In genomic region chr2:126663184-126663963, GRCh38 we compare ENCODE assay signal across 12 cellular contexts. TPM values are rescaled to one million over a fixed set of nuclear protein-coding genes. Genes with fewer than 3 reads are reported as not detected.
DNase-seq lines count a peak whose midpoint lies in the region; ATAC-seq and TF ChIP-seq lines count a peak whose summit lies in the region.
"Had no signal": no experiment of that assay in that cellular context is flagged by ENCODE, and none has a peak within 500 bp of the region (broad histone marks: within the 10 kb centered on the region; RNA-seq: fewer than 3 reads in every experiment).

No MANE protein-coding gene starts in this region.

- no peaks in the 10 kb centered on the region for H3K9me3 Mint-ChIP-seq in activated naive CD4-positive, alpha-beta T cell treated with anti-CD3 and anti-CD28 coated beads, Interleukin-2, amount 10 ng/mL, durations not matched to agents 7 days and 5 days
- no peaks in the 10 kb centered on the region for H3K9me3 Mint-ChIP-seq in activated CD8-positive, alpha-beta T cell treated with anti-CD3 and anti-CD28 coated beads for 36 hours
- no peaks in the 10 kb centered on the region for H3K9me3 Mint-ChIP-seq in memory B cell
- H3K9me3 Mint-ChIP-seq: WTC11 had no signal

- CTCF ChIA-PET in activated naive CD4-positive, alpha-beta T cell treated with anti-CD3 and anti-CD28 coated beads, Interleukin-2, amount 10 ng/mL, durations not matched to agents 7 days and 5 days (lab: Charles Lee) = no interaction called here
- CTCF ChIA-PET in activated CD8-positive, alpha-beta T cell treated with anti-CD3 and anti-CD28 coated beads for 36 hours (lab: Charles Lee) = interaction anchor here (1.0 to 3.4 kb wide), 3 partner anchors 113 to 174 kb away, joined by 3 to 15 read pairs (median 12); no protein-coding TSS in a partner anchor

- no peaks in the 10 kb centered on the region for H3K9me3 ChIP-seq in subcutaneous abdominal adipose tissue (ENCODE audit: control insufficient read depth in 5 of 5, low read length in 5 of 5)
- H3K9me3 ChIP-seq: mucosa of descending colon had no signal

- peaks cover 0 to 24% (median 8%) of the 10 kb centered on the region in 5 donors for H3K36me3 ChIP-seq in subcutaneous abdominal adipose tissue (ENCODE audit: control insufficient read depth in 5 of 5, insufficient read depth in 5 of 5, low read length in 5 of 5)

- H3K4me1 Mint-ChIP-seq in activated naive CD4-positive, alpha-beta T cell treated with anti-CD3 and anti-CD28 coated beads, Interleukin-2, amount 10 ng/mL, durations not matched to agents 7 days and 5 days = peaks cover 88% of the 10 kb centered on the region
- peaks cover 93% of the 10 kb centered on the region for H3K4me1 Mint-ChIP-seq in activated CD8-positive, alpha-beta T cell treated with anti-CD3 and anti-CD28 coated beads for 36 hours (ENCODE audit: low read depth)
- H3K4me1 Mint-ChIP-seq in memory B cell = peaks cover 51% of the 10 kb centered on the region

- intact Hi-C loops in activated CD8-positive, alpha-beta T cell treated with anti-CD3 and anti-CD28 coated beads for 36 hours (cut with micrococcal nuclease) = loop anchor here (5.0 kb wide), 1 partner anchor 99 kb away; no protein-coding TSS in a partner anchor

- peak overlapping the region; percentile 59 for H3K4me3 Mint-ChIP-seq in activated naive CD4-positive, alpha-beta T cell treated with anti-CD3 and anti-CD28 coated beads, Interleukin-2, amount 10 ng/mL, durations not matched to agents 7 days and 5 days
- H3K4me3 Mint-ChIP-seq in activated CD8-positive, alpha-beta T cell treated with anti-CD3 and anti-CD28 coated beads for 36 hours = peak overlapping the region; percentile 68
- peak overlapping the region; percentile 58 for H3K4me3 Mint-ChIP-seq in memory B cell
- H3K4me3 Mint-ChIP-seq: WTC11 had no signal

- peaks cover 68% of the 10 kb centered on the region for H3K36me3 Mint-ChIP-seq in activated naive CD4-positive, alpha-beta T cell treated with anti-CD3 and anti-CD28 coated beads, Interleukin-2, amount 10 ng/mL, durations not matched to agents 7 days and 5 days
- peaks cover 82% of the 10 kb centered on the region for H3K36me3 Mint-ChIP-seq in activated CD8-positive, alpha-beta T cell treated with anti-CD3 and anti-CD28 coated beads for 36 hours (ENCODE audit: low read depth)
- H3K36me3 Mint-ChIP-seq in memory B cell = peaks cover 10% of the 10 kb centered on the region
- H3K36me3 Mint-ChIP-seq: WTC11 had no signal

- H3K4me1 ChIP-seq in subcutaneous abdominal adipose tissue (ENCODE audit: control insufficient read depth in 5 of 5, insufficient read depth in 5 of 5, low read length in 5 of 5) = peaks cover 25 to 87% (median 81%) of the 10 kb centered on the region in 5 donors

- no peak for ATAC-seq in activated CD8-positive, alpha-beta T cell treated with anti-CD3 and anti-CD28 coated beads for 36 hours
- ATAC-seq in memory B cell (ENCODE audit: low read depth) (no peak), HG03565 (IDR thresholded peaks at IDR 0.05; ENCODE audit: unreplicated experiment) (no peak)
- ATAC-seq: WTC11 had no signal

- no peaks in the 10 kb centered on the region for H3K27me3 ChIP-seq in subcutaneous abdominal adipose tissue (ENCODE audit: control insufficient read depth in 5 of 5, insufficient read depth in 4 of 5, low read length in 5 of 5)

- TF ChIP-seq CTCF in activated CD8-positive, alpha-beta T cell treated with anti-CD3 and anti-CD28 coated beads for 36 hours (IDR thresholded peaks at IDR 0.05) = no peak
- TF ChIP-seq CTCF in GM10266 (IDR thresholded peaks at IDR 0.05; ENCODE audit: control insufficient read depth, insufficient read depth, low read depth, missing control alignments) = no peak

- POLR2A ChIA-PET in activated CD8-positive, alpha-beta T cell treated with anti-CD3 and anti-CD28 coated beads for 36 hours (lab: Charles Lee) = interaction anchor here (0.9 to 1.8 kb wide), 6 partner anchors 11 to 418 kb away, joined by 3 to 8 read pairs (median 3); no protein-coding TSS in a partner anchor

- peak overlapping the region; percentile 97 for H3K27ac Mint-ChIP-seq in activated naive CD4-positive, alpha-beta T cell treated with anti-CD3 and anti-CD28 coated beads, Interleukin-2, amount 10 ng/mL, durations not matched to agents 7 days and 5 days
- H3K27ac Mint-ChIP-seq in activated CD8-positive, alpha-beta T cell treated with anti-CD3 and anti-CD28 coated beads for 36 hours = peak overlapping the region; percentile 94
- H3K27ac Mint-ChIP-seq in memory B cell = peak overlapping the region; percentile 85

- DNase-seq in activated naive CD4-positive, alpha-beta T cell treated with anti-CD3 and anti-CD28 coated beads, Interleukin-2, amount 10 ng/mL, durations not matched to agents 7 days and 5 days = no peak
- DNase-seq in activated naive CD4-positive, alpha-beta T cell (lab: John Stamatoyannopoulos, UW) = no peak
- no peak for DNase-seq in activated CD8-positive, alpha-beta T cell treated with anti-CD3 and anti-CD28 coated beads for 36 hours
- DNase-seq in memory B cell (ENCODE audit: low spot score in 2 of 2) (no peak), HCEC 1CT (no peak), GM10266 (ENCODE audit: extremely low spot score) (no peak)
- DNase-seq: mucosa of descending colon; NCI-H2029 treated with DMSO at 0.1 percent for 48 hours; NK-92 treated with Interleukin-12 subunit alpha and Interleukin-12 subunit beta, amount 100 ng/mL, for 24 hours had no signal

- peak overlapping the region; percentile 54 for H3K27ac ChIP-seq in subcutaneous abdominal adipose tissue (ENCODE audit: low read depth, low read length)

- H3K27me3 Mint-ChIP-seq in activated naive CD4-positive, alpha-beta T cell treated with anti-CD3 and anti-CD28 coated beads, Interleukin-2, amount 10 ng/mL, durations not matched to agents 7 days and 5 days = no peaks in the 10 kb centered on the region
- no peaks in the 10 kb centered on the region for H3K27me3 Mint-ChIP-seq in activated CD8-positive, alpha-beta T cell treated with anti-CD3 and anti-CD28 coated beads for 36 hours
- H3K27me3 Mint-ChIP-seq in memory B cell = no peaks in the 10 kb centered on the region

- H3K4me3 ChIP-seq in subcutaneous abdominal adipose tissue (ENCODE audit: low read depth in 1 of 5, low read length in 5 of 5) = peak overlapping the region in 1 of 5 donors; percentile 6
- H3K4me3 ChIP-seq: mucosa of descending colon had no signal

- peak overlapping the region in 1 of 5 donors; percentile 2 for H3K9ac ChIP-seq in subcutaneous abdominal adipose tissue (ENCODE audit: low read length in 5 of 5)

RNA-seq across cellular contexts. Expression of gene GYPC, which starts 7.4 kb away (rescaled TPM):
- total RNA-seq in activated CD8-positive, alpha-beta T cell treated with anti-CD3 and anti-CD28 coated beads for 36 hours = 100 to 1,000 TPM; 172 to 173 TPM
